Comparison of ENCODE assay signal across 26 cellular contexts in the genomic region with DNA sequence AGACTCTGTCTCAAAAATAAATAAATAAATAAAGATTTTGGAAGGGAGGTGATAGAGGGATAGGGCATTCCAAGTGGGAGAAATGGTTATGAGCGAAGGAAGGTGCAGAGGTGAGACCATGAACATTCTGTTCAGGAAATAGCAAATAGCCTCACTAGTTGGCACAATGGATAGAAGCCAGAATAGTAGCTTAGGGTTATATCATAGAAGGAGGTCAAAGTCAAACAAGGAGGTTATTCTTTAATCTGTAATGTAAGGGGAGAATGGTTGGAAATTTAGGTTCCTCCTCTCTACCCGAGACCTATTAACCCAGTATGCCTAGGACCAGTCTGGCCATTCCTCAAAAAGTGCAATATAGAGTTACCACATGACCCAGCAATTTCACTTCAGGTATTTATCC.
"Had no signal": no experiment of that assay in that cellular context is flagged by ENCODE, and none has a peak within 500 bp of the region (broad histone marks: within the 10 kb centered on the region; RNA-seq: fewer than 3 reads in every experiment).

No MANE protein-coding gene starts in this region.

- ATAC-seq: stimulated activated effector memory CD8-positive, alpha-beta T cell treated with anti-CD3 and anti-CD28 coated beads, Interleukin-12 subunit alpha, Interleukin-12 subunit beta, amount 100 ng/mL, for 72 hours; stimulated activated memory B cell treated with anti-CD40 and anti-IgM and Interleukin-4, amounts not matched to agents 10 μg/mL and 1 μg/mL and 100 μg/mL, for 72 hours; stimulated activated naive B cell treated with anti-CD40 and anti-IgM and Interleukin-4, amounts not matched to agents 10 μg/mL and 1 μg/mL and 100 μg/mL, for 72 hours; stimulated activated naive CD8-positive, alpha-beta T cell treated with anti-CD3 and anti-CD28 coated beads, Interleukin-15, amount 100 ng/mL, for 72 hours; stimulated activated naive CD8-positive, alpha-beta T cell treated with anti-CD3 and anti-CD28 coated beads, Interleukin-15, Interleukin-2, amounts not matched to agents 100 U/mL and 50 U/mL, for 24 hours; upper lobe of right lung had no signal

- H3K9me3 ChIP-seq: stomach, suprapubic skin, testis, thoracic aorta, thyroid gland, tibial artery, transverse colon, upper lobe of left lung, upper lobe of right lung, uterus, vagina had no signal

- DNase-seq: stimulated activated CD4-positive, alpha-beta T cell treated with anti-CD3 and anti-CD28 coated beads, Interleukin-2, amount 100 ng/mL, for 48 hours; stimulated activated CD4-positive, alpha-beta T cell treated with anti-CD3 and anti-CD28 coated beads, Interleukin-4, amount 100 ng/mL, for 1 hour; stimulated activated CD4-positive, alpha-beta T cell treated with anti-CD3 and anti-CD28 coated beads, Interleukin-4, amount 100 ng/mL, for 24 hours; stimulated activated CD4-positive, alpha-beta T cell treated with anti-CD3 and anti-CD28 coated beads, Interleukin-4, amount 100 ng/mL, for 4 hours; stimulated activated CD8-positive, alpha-beta memory T cell treated with anti-CD3 and anti-CD28 coated beads, Interleukin-4, amount 100 ng/mL, for 48 hours; stimulated activated naive B cell treated with anti-CD40 and anti-IgM and Interleukin-4, amounts not matched to agents 10 μg/mL and 1 μg/mL and 100 μg/mL, for 72 hours; stimulated activated naive CD4-positive, alpha-beta T cell; stimulated activated naive CD4-positive, alpha-beta T cell treated with Interleukin-2 at 50 U/mL for 16 hours; stimulated activated naive CD8-positive, alpha-beta T cell treated with anti-CD3 and anti-CD28 coated beads, Interleukin-15, amount 100 ng/mL, for 72 hours; stimulated activated naive CD8-positive, alpha-beta T cell treated with anti-CD3 and anti-CD28 coated beads, Interleukin-15, Interleukin-2, amounts not matched to agents 100 U/mL and 50 U/mL, for 24 hours; stomach; substantia nigra; testis; thyroid gland; tibial artery; transverse colon; trophoblast cell; upper lobe of left lung; upper lobe of right lung; uterus had no signal

- H3K27ac ChIP-seq: stomach, suprapubic skin, testis, thoracic aorta, thyroid gland, tibial artery, tibial nerve, transverse colon, upper lobe of left lung, upper lobe of right lung, uterus, vagina had no signal

- H3K36me3 ChIP-seq: stomach, suprapubic skin, thoracic aorta, thyroid gland, tibial artery, tibial nerve, transverse colon, upper lobe of left lung, upper lobe of right lung, uterus, vagina had no signal

- H3K27me3 ChIP-seq: stomach, suprapubic skin, testis, thyroid gland, tibial artery, tibial nerve, transverse colon, upper lobe of left lung, uterus, vagina had no signal

- H3K4me3 ChIP-seq: stomach, suprapubic skin, testis, thoracic aorta, thyroid gland, tibial artery, tibial nerve, transverse colon, upper lobe of left lung, upper lobe of right lung, uterus, vagina had no signal

- H3K4me1 ChIP-seq: stomach, suprapubic skin, thyroid gland, tibial artery, tibial nerve, transverse colon, upper lobe of left lung, upper lobe of right lung, uterus, vagina had no signal
